16 cellular contexts compared by ENCODE assay signal in genomic region chr17:16910341-16910740, GRCh38.
"Had no signal": no experiment of that assay in that cellular context is flagged by ENCODE, and none has a peak within 500 bp of the region (broad histone marks: within the 10 kb centered on the region; RNA-seq: fewer than 3 reads in every experiment).

No MANE protein-coding gene starts in this region.

- H3K9ac ChIP-seq: SK-N-SH had no signal

- H3K27ac ChIP-seq: esophagus squamous epithelium, hepatocyte, prostate gland, right lobe of liver, thoracic aorta had no signal

- H2AFZ ChIP-seq: hepatocyte had no signal

- DNase-seq: activated CD4-positive, alpha-beta T cell treated with anti-CD3 and anti-CD28 coated beads, Interleukin-2, amount 50 U/mL, for 4 hours; activated gamma-delta T cell treated with Interleukin-2 at 50 U/mL for 16 hours; esophagus squamous epithelium; nephron progenitor cell; right lobe of liver; SK-N-SH; T-helper 1 cell; T1000 had no signal

- ATAC-seq: activated CD4-positive, CD25-positive, alpha-beta regulatory T cell treated with anti-CD3 and anti-CD28 coated beads, Interleukin-2, amount 50 U/mL, for 24 hours had no signal

- H3K36me3 ChIP-seq: breast epithelium, esophagus squamous epithelium, prostate gland, right lobe of liver, thoracic aorta had no signal

- H3K4me1 ChIP-seq: breast epithelium, esophagus squamous epithelium, prostate gland, right lobe of liver had no signal

- H3K27ac Mint-ChIP-seq: memory B cell; stimulated activated naive CD8-positive, alpha-beta T cell treated with anti-CD3 and anti-CD28 coated beads, Interleukin-15, Interleukin-2, amounts not matched to agents 100 ng/mL and 50 ng/mL, for 24 hours had no signal

- H3K4me2 ChIP-seq: hepatocyte, SK-N-SH, smooth muscle cell had no signal

- H3K9me2 ChIP-seq: SK-N-SH had no signal

- H3K9me3 Mint-ChIP-seq: memory B cell; nephron progenitor cell; stimulated activated naive CD8-positive, alpha-beta T cell treated with anti-CD3 and anti-CD28 coated beads, Interleukin-15, Interleukin-2, amounts not matched to agents 100 ng/mL and 50 ng/mL, for 24 hours had no signal

- H3K4me3 Mint-ChIP-seq: memory B cell; nephron progenitor cell; stimulated activated naive CD8-positive, alpha-beta T cell treated with anti-CD3 and anti-CD28 coated beads, Interleukin-15, Interleukin-2, amounts not matched to agents 100 ng/mL and 50 ng/mL, for 24 hours had no signal

- H3K36me3 Mint-ChIP-seq: memory B cell had no signal

- H3K4me3 ChIP-seq: breast epithelium, esophagus squamous epithelium, hepatocyte, prostate gland, right lobe of liver, smooth muscle cell, thoracic aorta had no signal

- H3K9me3 ChIP-seq: breast epithelium, esophagus squamous epithelium, prostate gland, right lobe of liver, SK-N-SH, thoracic aorta had no signal

- H3K79me2 ChIP-seq: hepatocyte had no signal

- H3K27me3 ChIP-seq: breast epithelium, hepatocyte, right lobe of liver had no signal
